In genomic region chr4:130185123-130185522, GRCh38 we compare ENCODE assay signal across 9 cellular contexts.
"Had no signal": no experiment of that assay in that cellular context is flagged by ENCODE, and none has a peak within 500 bp of the region (broad histone marks: within the 10 kb centered on the region; RNA-seq: fewer than 3 reads in every experiment).

No MANE protein-coding gene starts in this region.

- H3K9ac ChIP-seq: KMS-11 had no signal

- FAIRE-seq: H54, HepG2 had no signal

- H3K4me2 ChIP-seq: KMS-11 had no signal

- DNase-seq: GOT3, H9, HFFc6, Karpas-422, KBM-7 had no signal

- H3K27ac ChIP-seq: HL-60, KMS-11 had no signal
